Comparison of ENCODE assay signal across 1 cellular context in the genomic region with DNA sequence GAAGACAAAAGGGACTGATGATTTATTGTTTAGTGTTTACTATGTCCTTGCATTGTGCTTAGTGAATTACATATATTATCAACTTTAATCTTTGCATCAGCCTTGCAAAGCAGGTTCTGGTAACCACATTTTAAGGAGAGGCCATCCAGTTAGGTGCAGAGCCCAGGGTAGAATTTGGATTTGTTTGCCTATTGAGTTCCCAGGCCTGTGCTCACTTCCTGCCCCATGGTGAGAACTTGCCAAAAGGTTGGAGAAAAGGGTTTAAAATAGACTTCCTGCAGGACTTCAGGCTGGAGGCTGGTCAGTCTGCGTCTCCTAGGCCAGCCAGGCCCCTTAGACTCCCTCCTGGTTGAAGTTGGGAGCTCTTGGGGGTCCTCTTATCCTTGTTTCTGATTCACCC.
TF ChIP-seq lines count a peak whose summit lies in the region.

No MANE protein-coding gene starts in this region.

TF ChIP-seq in GM23338, 12 proteins besides CTCF, POLR2A, EP300 and RAD21 (continued from another document):
- TF ChIP-seq, protein P1, sequence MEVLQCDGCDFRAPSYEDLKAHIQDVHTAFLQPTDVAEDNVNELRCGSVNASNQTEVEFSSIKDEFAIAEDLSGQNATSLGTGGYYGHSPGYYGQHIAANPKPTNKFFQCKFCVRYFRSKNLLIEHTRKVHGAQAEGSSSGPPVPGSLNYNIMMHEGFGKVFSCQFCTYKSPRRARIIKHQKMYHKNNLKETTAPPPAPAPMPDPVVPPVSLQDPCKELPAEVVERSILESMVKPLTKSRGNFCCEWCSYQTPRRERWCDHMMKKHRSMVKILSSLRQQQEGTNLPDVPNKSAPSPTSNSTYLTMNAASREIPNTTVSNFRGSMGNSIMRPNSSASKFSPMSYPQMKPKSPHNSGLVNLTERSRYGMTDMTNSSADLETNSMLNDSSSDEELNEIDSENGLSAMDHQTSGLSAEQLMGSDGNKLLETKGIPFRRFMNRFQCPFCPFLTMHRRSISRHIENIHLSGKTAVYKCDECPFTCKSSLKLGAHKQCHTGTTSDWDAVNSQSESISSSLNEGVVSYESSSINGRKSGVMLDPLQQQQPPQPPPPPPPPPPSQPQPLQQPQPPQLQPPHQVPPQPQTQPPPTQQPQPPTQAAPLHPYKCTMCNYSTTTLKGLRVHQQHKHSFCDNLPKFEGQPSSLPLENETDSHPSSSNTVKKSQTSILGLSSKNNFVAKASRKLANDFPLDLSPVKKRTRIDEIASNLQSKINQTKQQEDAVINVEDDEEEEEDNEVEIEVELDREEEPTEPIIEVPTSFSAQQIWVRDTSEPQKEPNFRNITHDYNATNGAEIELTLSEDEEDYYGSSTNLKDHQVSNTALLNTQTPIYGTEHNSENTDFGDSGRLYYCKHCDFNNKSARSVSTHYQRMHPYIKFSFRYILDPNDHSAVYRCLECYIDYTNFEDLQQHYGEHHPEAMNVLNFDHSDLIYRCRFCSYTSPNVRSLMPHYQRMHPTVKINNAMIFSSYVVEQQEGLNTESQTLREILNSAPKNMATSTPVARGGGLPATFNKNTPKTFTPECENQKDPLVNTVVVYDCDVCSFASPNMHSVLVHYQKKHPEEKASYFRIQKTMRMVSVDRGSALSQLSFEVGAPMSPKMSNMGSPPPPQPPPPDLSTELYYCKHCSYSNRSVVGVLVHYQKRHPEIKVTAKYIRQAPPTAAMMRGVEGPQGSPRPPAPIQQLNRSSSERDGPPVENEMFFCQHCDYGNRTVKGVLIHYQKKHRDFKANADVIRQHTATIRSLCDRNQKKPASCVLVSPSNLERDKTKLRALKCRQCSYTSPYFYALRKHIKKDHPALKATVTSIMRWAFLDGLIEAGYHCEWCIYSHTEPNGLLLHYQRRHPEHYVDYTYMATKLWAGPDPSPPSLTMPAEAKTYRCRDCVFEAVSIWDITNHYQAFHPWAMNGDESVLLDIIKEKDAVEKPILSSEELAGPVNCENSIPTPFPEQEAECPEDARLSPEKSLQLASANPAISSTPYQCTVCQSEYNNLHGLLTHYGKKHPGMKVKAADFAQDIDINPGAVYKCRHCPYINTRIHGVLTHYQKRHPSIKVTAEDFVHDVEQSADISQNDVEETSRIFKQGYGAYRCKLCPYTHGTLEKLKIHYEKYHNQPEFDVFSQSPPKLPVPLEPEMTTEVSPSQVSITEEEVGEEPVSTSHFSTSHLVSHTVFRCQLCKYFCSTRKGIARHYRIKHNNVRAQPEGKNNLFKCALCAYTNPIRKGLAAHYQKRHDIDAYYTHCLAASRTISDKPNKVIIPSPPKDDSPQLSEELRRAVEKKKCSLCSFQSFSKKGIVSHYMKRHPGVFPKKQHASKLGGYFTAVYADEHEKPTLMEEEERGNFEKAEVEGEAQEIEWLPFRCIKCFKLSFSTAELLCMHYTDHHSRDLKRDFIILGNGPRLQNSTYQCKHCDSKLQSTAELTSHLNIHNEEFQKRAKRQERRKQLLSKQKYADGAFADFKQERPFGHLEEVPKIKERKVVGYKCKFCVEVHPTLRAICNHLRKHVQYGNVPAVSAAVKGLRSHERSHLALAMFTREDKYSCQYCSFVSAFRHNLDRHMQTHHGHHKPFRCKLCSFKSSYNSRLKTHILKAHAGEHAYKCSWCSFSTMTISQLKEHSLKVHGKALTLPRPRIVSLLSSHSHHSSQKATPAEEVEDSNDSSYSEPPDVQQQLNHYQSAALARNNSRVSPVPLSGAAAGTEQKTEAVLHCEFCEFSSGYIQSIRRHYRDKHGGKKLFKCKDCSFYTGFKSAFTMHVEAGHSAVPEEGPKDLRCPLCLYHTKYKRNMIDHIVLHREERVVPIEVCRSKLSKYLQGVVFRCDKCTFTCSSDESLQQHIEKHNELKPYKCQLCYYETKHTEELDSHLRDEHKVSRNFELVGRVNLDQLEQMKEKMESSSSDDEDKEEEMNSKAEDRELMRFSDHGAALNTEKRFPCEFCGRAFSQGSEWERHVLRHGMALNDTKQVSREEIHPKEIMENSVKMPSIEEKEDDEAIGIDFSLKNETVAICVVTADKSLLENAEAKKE (CRISPR knock-in tag; IDR thresholded peaks at IDR 0.05) = no peak
- TF ChIP-seq ZNF114 (CRISPR knock-in tag; IDR thresholded peaks at IDR 0.05) = no peak
- TF ChIP-seq EZH2phosphoT487 (IDR thresholded peaks at IDR 0.05; ENCODE audit: unreplicated experiment) = no peak
- no peak for TF ChIP-seq NANOG (IDR thresholded peaks at IDR 0.05; ENCODE audit: borderline replicate concordance)
- TF ChIP-seq, protein P2, sequence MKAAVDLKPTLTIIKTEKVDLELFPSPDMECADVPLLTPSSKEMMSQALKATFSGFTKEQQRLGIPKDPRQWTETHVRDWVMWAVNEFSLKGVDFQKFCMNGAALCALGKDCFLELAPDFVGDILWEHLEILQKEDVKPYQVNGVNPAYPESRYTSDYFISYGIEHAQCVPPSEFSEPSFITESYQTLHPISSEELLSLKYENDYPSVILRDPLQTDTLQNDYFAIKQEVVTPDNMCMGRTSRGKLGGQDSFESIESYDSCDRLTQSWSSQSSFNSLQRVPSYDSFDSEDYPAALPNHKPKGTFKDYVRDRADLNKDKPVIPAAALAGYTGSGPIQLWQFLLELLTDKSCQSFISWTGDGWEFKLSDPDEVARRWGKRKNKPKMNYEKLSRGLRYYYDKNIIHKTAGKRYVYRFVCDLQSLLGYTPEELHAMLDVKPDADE (IDR thresholded peaks at IDR 0.05) = no peak
TF ChIP-seq in GM23338: peak in this region for 0.
